ENCODE assay signal across 8 cellular contexts in the genomic region with DNA sequence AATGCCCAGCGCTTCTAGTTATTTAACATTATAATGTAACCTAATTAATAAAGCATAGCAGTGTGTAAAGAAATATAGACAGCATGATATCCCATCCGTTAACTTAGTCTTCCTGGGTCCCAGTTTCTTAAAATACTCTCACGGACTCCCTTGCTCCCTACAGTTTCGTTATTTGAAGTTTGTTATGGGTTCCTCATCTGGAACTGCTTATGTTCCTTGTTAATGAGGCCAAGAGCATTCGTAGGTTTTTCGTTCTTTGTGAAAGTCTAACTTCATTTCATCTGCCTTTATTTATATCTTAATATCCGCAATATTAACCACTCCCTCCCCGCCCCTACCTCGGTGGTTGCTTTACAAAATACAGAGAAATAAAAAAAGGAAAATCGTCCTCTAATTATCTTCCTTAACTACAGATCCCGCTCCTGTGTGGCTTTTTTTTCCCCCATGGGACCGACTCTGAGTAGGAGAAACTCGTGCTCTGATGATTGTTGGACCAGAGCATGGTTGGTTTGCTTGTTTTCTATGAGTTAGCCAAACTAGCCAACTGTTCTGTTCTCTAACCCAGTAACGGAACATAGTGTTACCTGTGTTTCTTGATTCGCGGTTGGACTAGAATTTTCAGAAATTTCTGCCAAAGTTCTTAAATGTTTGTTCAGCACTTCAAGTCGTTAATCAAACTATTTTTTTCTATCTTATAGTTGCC. TPM values are rescaled to one million over a fixed set of nuclear protein-coding genes. Genes with fewer than 3 reads are reported as not detected.
DNase-seq lines count a peak whose midpoint lies in the region; ATAC-seq and TF ChIP-seq lines count a peak whose summit lies in the region.

No MANE protein-coding gene starts in this region.

- peak overlapping the region; percentile 79 for H3K27ac ChIP-seq in cingulate gyrus (ENCODE audit: low read depth, low read length)
- peak overlapping the region in 1 of 2 donors; percentile 98 for H3K27ac ChIP-seq in lung (ENCODE audit: low read depth in 1 of 2, low read length in 1 of 2)
- no peak overlapping the region for H3K27ac ChIP-seq in urinary bladder (ENCODE audit: low read depth)

- WGBS in lung, 2 donors: 8 to 16% methylated on average over 17 of the region's 17 CpGs
- WGBS in urinary bladder: 20% methylated on average over 17 of the region's 17 CpGs

- TF ChIP-seq CTCF in lung (IDR thresholded peaks at IDR 0.05; ENCODE audit: control extremely low read depth, extremely low read depth): no peak

- peaks cover 4 to 8% of the 10 kb centered on the region in 2 donors for H3K4me1 ChIP-seq in lung (ENCODE audit: control insufficient read depth in 2 of 2, insufficient read depth in 2 of 2, low read length in 2 of 2)
- no peaks in the 10 kb centered on the region for H3K4me1 ChIP-seq in urinary bladder (ENCODE audit: insufficient read depth)

- H3K36me3 ChIP-seq in lung (ENCODE audit: control insufficient read depth in 2 of 2, insufficient read depth in 2 of 2, low read length in 2 of 2) (peaks cover 3 to 12% of the 10 kb centered on the region in 2 donors), urinary bladder (ENCODE audit: insufficient read depth) (no peaks in the 10 kb centered on the region)

- no peaks in the 10 kb centered on the region for H3K27me3 ChIP-seq in lung (ENCODE audit: control insufficient read depth, insufficient read depth)

- no peaks in the 10 kb centered on the region for H3K9me3 ChIP-seq in lung (ENCODE audit: control insufficient read depth in 2 of 2, insufficient read depth in 1 of 2, low read length in 1 of 2)

- H3K4me3 ChIP-seq in GM08714 (ENCODE audit: low read length) (peak overlapping the region; percentile 94), lung (peak overlapping the region; percentile 50), urinary bladder (ENCODE audit: low read depth, low read length) (peak overlapping the region; percentile 70)

- DNase-seq in NCI-H69 (lab: John Stamatoyannopoulos, UW) (peak; percentile 3), lung (ENCODE audit: low spot score) (no peak), HuH-7 (ENCODE audit: low spot score) (no peak)
- no peak for DNase-seq in activated effector memory CD4-positive, alpha-beta T cell treated with Interleukin-2 at 50 U/mL for 16 hours

- ATAC-seq in lung (ENCODE audit: insufficient read depth, low FRiP score): no peak
- ATAC-seq in GM21529 (IDR thresholded peaks at IDR 0.05; ENCODE audit: unreplicated experiment): no peak

RNA-seq across cellular contexts. Expression of a gene that starts 0.9 kb away (rescaled TPM):
- 10 to 100 TPM in 1 of 2 donors, 1 to 10 TPM in 1; 5.5 to 13.9 TPM for total RNA-seq in lung
- 10 to 100 TPM in 1 of 2 donors, 1 to 10 TPM in 1; 5.0 to 10.4 TPM for polyA plus RNA-seq in lung
- 17.9 TPM for total RNA-seq in urinary bladder
- polyA plus RNA-seq in urinary bladder: 9.9 TPM

RNA-seq across cellular contexts. Expression of a gene that starts 0.9 kb away (rescaled TPM):
- total RNA-seq in lung (10 to 100 TPM; 29.6 to 30.5 TPM), urinary bladder (20.5 TPM)
- polyA plus RNA-seq in lung (10 to 100 TPM in 1 of 2 donors, 1 to 10 TPM in 1; 5.9 to 21.4 TPM), urinary bladder (25.1 TPM)

RNA-seq across cellular contexts. Expression of a gene that starts 31.6 kb away (rescaled TPM):
- 10 to 100 TPM in 1 of 2 donors, 1 to 10 TPM in 1; 2.8 to 13.8 TPM for total RNA-seq in lung
- 10 to 100 TPM in 1 of 2 donors, 1 to 10 TPM in 1; 3.7 to 10.5 TPM for polyA plus RNA-seq in lung
- 7.2 TPM for total RNA-seq in urinary bladder
- polyA plus RNA-seq in urinary bladder: 8.7 TPM

RNA-seq across cellular contexts. Expression of a gene that starts 41.2 kb away (rescaled TPM):
- total RNA-seq in lung (1 to 10 TPM; 1.0 to 1.7 TPM), urinary bladder (227 TPM)
- polyA plus RNA-seq in lung (1 to 10 TPM; 1.7 to 2.8 TPM), urinary bladder (5.9 TPM)
